8 cellular contexts compared by ENCODE assay signal in the genomic region with DNA sequence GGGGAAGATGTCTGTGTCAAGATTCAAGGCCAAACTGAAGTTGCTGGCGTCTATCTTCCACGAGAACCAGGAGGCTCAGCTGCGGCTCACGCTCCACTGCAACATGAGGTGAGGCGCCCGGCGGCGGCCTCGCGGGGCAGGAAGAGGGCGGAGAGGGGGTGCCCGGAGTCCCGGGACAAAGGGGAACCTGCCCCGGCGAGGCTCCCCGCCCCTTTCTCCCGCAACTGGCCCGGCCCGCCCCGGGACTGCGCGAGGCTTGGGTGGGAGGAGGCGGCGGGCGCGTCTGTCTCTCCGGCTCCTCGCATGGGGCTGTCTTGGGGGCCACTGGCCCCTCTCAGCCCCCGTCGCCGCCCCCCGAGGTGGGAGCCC.
DNase-seq lines count a peak whose midpoint lies in the region; ATAC-seq, FAIRE-seq and TF ChIP-seq lines count a peak whose summit lies in the region.
"Not testable (repeated sequence)": the region's sequence is repeated elsewhere in the genome, so short reads cannot be mapped to it uniquely, and the experiment has no call there.

No MANE protein-coding gene starts in this region.

- H3K9ac ChIP-seq in NT2/D1 (ENCODE audit: insufficient read length, low read depth) = not testable (repeated sequence)
- H3K9ac ChIP-seq in HepG2 (ENCODE audit: insufficient read depth, low read depth, low read length) = peak overlapping the region; percentile 43

- DNase-seq in CD8-positive, alpha-beta T cell = peak in 5 of 7 experiments; percentile 4 to 71 (median 29)
- not testable (repeated sequence) for DNase-seq in NT2/D1 (ENCODE audit: low read depth, low spot score); suprapubic skin (ENCODE audit: low spot score in 2 of 2)
- peak; percentile 10 to 19 for DNase-seq in activated CD4-positive, alpha-beta T cell treated with anti-CD3 and anti-CD28 coated beads, Interleukin-2, amount 50 U/mL, for 4 hours
- DNase-seq in activated naive CD8-positive, alpha-beta T cell treated with anti-CD3 and anti-CD28 coated beads, Interleukin-2, amount 50 U/mL, for 24 hours = peak; percentile 45
- DNase-seq in glutamatergic neuron (peak; percentile 64), HepG2 (ENCODE audit: low spot score) (peak; percentile 4), pons (ENCODE audit: low spot score) (peak; percentile 0)

- peak; percentile 34 for ATAC-seq in CD8-positive, alpha-beta T cell
- peak; percentile 42 for ATAC-seq in activated naive CD8-positive, alpha-beta T cell treated with anti-CD3 and anti-CD28 coated beads, Interleukin-2, amount 50 U/mL, for 24 hours
- ATAC-seq in HepG2 = peak; percentile 78

- in situ Hi-C loops in HepG2 (cut with HindIII; ENCODE audit: extremely low pct_ligation_motif_present, low pct_unique_long_range_greater_than_20kb) = not testable (repeated sequence)

- POLR2A ChIA-PET in CD8-positive, alpha-beta T cell (lab: Charles Lee); HepG2 (lab: Yijun Ruan, JAX): not testable (repeated sequence)

- H3K27ac ChIP-seq in CD8-positive, alpha-beta T cell (ENCODE audit: low read depth, low read length); suprapubic skin: not testable (repeated sequence)
- H3K27ac ChIP-seq in HepG2 (ENCODE audit: extremely low read length, insufficient read depth, low read length) = peak overlapping the region; percentile 60

- not testable (repeated sequence) for TF ChIP-seq POLR2A in HepG2 (IDR thresholded peaks at IDR 0.05; ENCODE audit: insufficient read depth in 1 of 2, low read depth in 2 of 2, low read length in 2 of 2); suprapubic skin (IDR thresholded peaks at IDR 0.05)

- H3K4me1 Mint-ChIP-seq in CD8-positive, alpha-beta T cell (ENCODE audit: low read depth); activated naive CD8-positive, alpha-beta T cell treated with anti-CD3 and anti-CD28 coated beads, Interleukin-2, amount 50 U/mL, for 24 hours; glutamatergic neuron (ENCODE audit: low read depth, unreplicated experiment): not testable (repeated sequence)

- not testable (repeated sequence) for H3K4me3 ChIP-seq in CD8-positive, alpha-beta T cell (ENCODE audit: low read depth, low read length)
- peak overlapping the region; percentile 39 for H3K4me3 ChIP-seq in NT2/D1 (ENCODE audit: insufficient read length, low read depth)
- peak overlapping the region; percentile 42 to 65 (median 64); a peak in 4 of 6 replicates for H3K4me3 ChIP-seq in HepG2 (replicated peaks in 1 of 3; ENCODE audit: insufficient read depth in 1 of 3, low read depth in 2 of 3, low read length in 3 of 3)
- peak overlapping the region; percentile 39 for H3K4me3 ChIP-seq in suprapubic skin

- H3K4me1 ChIP-seq in CD8-positive, alpha-beta T cell (ENCODE audit: insufficient read depth, low read length); NT2/D1 (ENCODE audit: insufficient read depth, insufficient read length); HepG2 (ENCODE audit: insufficient read depth, low read length); suprapubic skin: not testable (repeated sequence)

- WGBS in HepG2 (ENCODE audit: low lambda C conversion rate) = no CpG with 5 or more reads among the region's 32 CpGs
- 0% methylated on average over 9 of the region's 32 CpGs for WGBS in suprapubic skin

- TF ChIP-seq CTCF in CD8-positive, alpha-beta T cell (IDR thresholded peaks at IDR 0.05); glutamatergic neuron (IDR thresholded peaks at IDR 0.05; ENCODE audit: partially characterized antibody, unreplicated experiment); HepG2 (CRISPR knock-in tag; IDR thresholded peaks at IDR 0.05); suprapubic skin (IDR thresholded peaks at IDR 0.05): not testable (repeated sequence)

- not testable (repeated sequence) for H3K9me3 ChIP-seq in CD8-positive, alpha-beta T cell (ENCODE audit: low read length); NT2/D1 (ENCODE audit: insufficient read depth, low read length); HepG2 (ENCODE audit: low read length); suprapubic skin

- H3K4me3 Mint-ChIP-seq in CD8-positive, alpha-beta T cell; activated naive CD8-positive, alpha-beta T cell treated with anti-CD3 and anti-CD28 coated beads, Interleukin-2, amount 50 U/mL, for 24 hours; glutamatergic neuron (ENCODE audit: unreplicated experiment): not testable (repeated sequence)

- FAIRE-seq in HepG2 (lab: Jason Lieb, UNC) = not testable (repeated sequence)

- H2AFZ ChIP-seq in HepG2 (ENCODE audit: low read length) = not testable (repeated sequence)

- intact Hi-C loops in CD8-positive, alpha-beta T cell (cut with DNase I, micrococcal nuclease); HepG2 (cut with micrococcal nuclease; ENCODE audit: unreplicated experiment): not testable (repeated sequence)

- TF ChIP-seq RAD21 in HepG2 (CRISPR knock-in tag; IDR thresholded peaks at IDR 0.05) = not testable (repeated sequence)

- CTCF ChIA-PET in CD8-positive, alpha-beta T cell (lab: Charles Lee); HepG2 (lab: Yijun Ruan, JAX; ENCODE audit: low intra/inter-chr PET ratio, low total read pairs): not testable (repeated sequence)

- TF ChIP-seq EP300 in HepG2 (IDR thresholded peaks at IDR 0.05; ENCODE audit: low read depth in 2 of 2, low read length in 2 of 2); HepG2 (CRISPR knock-in tag; IDR thresholded peaks at IDR 0.05; ENCODE audit: borderline replicate concordance); suprapubic skin (IDR thresholded peaks at IDR 0.05): not testable (repeated sequence)

- not testable (repeated sequence) for H3K27me3 ChIP-seq in CD8-positive, alpha-beta T cell (ENCODE audit: insufficient read depth, low read length); NT2/D1 (ENCODE audit: insufficient read depth, insufficient read length); HepG2 (ENCODE audit: control insufficient read depth in 1 of 2, insufficient read depth in 2 of 2, low read length in 2 of 2); suprapubic skin

- not testable (repeated sequence) for H4K20me1 ChIP-seq in HepG2 (ENCODE audit: insufficient read depth, low read length)

- not testable (repeated sequence) for H3K27me3 Mint-ChIP-seq in CD8-positive, alpha-beta T cell (ENCODE audit: low read depth); activated naive CD8-positive, alpha-beta T cell treated with anti-CD3 and anti-CD28 coated beads, Interleukin-2, amount 50 U/mL, for 24 hours; glutamatergic neuron (ENCODE audit: unreplicated experiment)

- H3K27ac Mint-ChIP-seq in CD8-positive, alpha-beta T cell; activated naive CD8-positive, alpha-beta T cell treated with anti-CD3 and anti-CD28 coated beads, Interleukin-2, amount 50 U/mL, for 24 hours; glutamatergic neuron (ENCODE audit: unreplicated experiment): not testable (repeated sequence)

- H3K36me3 ChIP-seq in CD8-positive, alpha-beta T cell (ENCODE audit: insufficient read depth, low read length); NT2/D1 (ENCODE audit: insufficient read depth, insufficient read length, low read length); HepG2 (replicated peaks in 1 of 2; ENCODE audit: control insufficient read depth in 1 of 2, insufficient read depth in 2 of 2, low read length in 2 of 2); suprapubic skin: not testable (repeated sequence)

- H3K79me2 ChIP-seq in HepG2 (ENCODE audit: insufficient read depth, low read length) = not testable (repeated sequence)

- TSS peak; percentile 40 for BruUV-seq in HepG2 (replicated peaks; lab: Mats Ljungman, UMichigan)

- not testable (repeated sequence) for H3K36me3 Mint-ChIP-seq in CD8-positive, alpha-beta T cell; activated naive CD8-positive, alpha-beta T cell treated with anti-CD3 and anti-CD28 coated beads, Interleukin-2, amount 50 U/mL, for 24 hours (ENCODE audit: low read depth); glutamatergic neuron (ENCODE audit: unreplicated experiment)

- H3K9me3 Mint-ChIP-seq in CD8-positive, alpha-beta T cell; activated naive CD8-positive, alpha-beta T cell treated with anti-CD3 and anti-CD28 coated beads, Interleukin-2, amount 50 U/mL, for 24 hours; glutamatergic neuron (ENCODE audit: unreplicated experiment): not testable (repeated sequence)

- 0 out of 2 replicates have a peak overlapping the region, but pooled peaks have one; percentile 55 for H3K4me2 ChIP-seq in HepG2 (ENCODE audit: low read depth, low read length)

TF ChIP-seq in HepG2, 621 proteins besides CTCF, POLR2A, EP300 and RAD21:
- TF ChIP-seq ZNF777 (CRISPR knock-in tag; IDR thresholded peaks at IDR 0.05) (0 out of 2 replicates have a peak, but pooled peaks have one; percentile 37), SAP130 (CRISPR knock-in tag; IDR thresholded peaks at IDR 0.05; ENCODE audit: low read depth) (peak; percentile 40), ZFY (CRISPR knock-in tag; IDR thresholded peaks at IDR 0.05) (0 out of 2 replicates have a peak, but pooled peaks have one; percentile 31), GABPB1 (CRISPR knock-in tag; IDR thresholded peaks at IDR 0.05) (peak; percentile 56; the same call in 1 of the 2 replicates)
